19 cellular contexts compared by ENCODE assay signal in genomic region chr3:52836471-52836845, GRCh38. TPM values are rescaled to one million over a fixed set of nuclear protein-coding genes. Genes with fewer than 3 reads are reported as not detected.
DNase-seq lines count a peak whose midpoint lies in the region; ATAC-seq and TF ChIP-seq lines count a peak whose summit lies in the region.
"Had no signal": no experiment of that assay in that cellular context is flagged by ENCODE, and none has a peak within 500 bp of the region (broad histone marks: within the 10 kb centered on the region; RNA-seq: fewer than 3 reads in every experiment).

No MANE protein-coding gene starts in this region.

- H3K9me3 ChIP-seq in left ventricle myocardium inferior (replicated peaks) (no peaks in the 10 kb centered on the region), thoracic aorta (no peaks in the 10 kb centered on the region)
- H3K9me3 ChIP-seq: A549 had no signal

- no peaks in the 10 kb centered on the region for H3K27me3 ChIP-seq in left ventricle myocardium inferior (ENCODE audit: low read depth)
- H3K27me3 ChIP-seq in thoracic aorta (replicated peaks; ENCODE audit: insufficient read depth): no peaks in the 10 kb centered on the region

- H3K9me3 Mint-ChIP-seq in central memory CD8-positive, alpha-beta T cell: no peaks in the 10 kb centered on the region
- no peaks in the 10 kb centered on the region for H3K9me3 Mint-ChIP-seq in natural killer cell treated with Interleukin-12 subunit alpha and Interleukin-12 subunit beta and Interleukin-15 and Interleukin-18, amount 100 ng/mL, for 72 hours

- intact Hi-C loops in left ventricle myocardium inferior (cut with micrococcal nuclease): no loop called here
- intact Hi-C loops in Right ventricle myocardium inferior (cut with DNase I): no loop called here

- DNase-seq in left ventricle myocardium inferior (no peak), Right ventricle myocardium inferior (ENCODE audit: missing footprints) (no peak), thoracic aorta (ENCODE audit: low spot score) (no peak)
- no peak for DNase-seq in central memory CD8-positive, alpha-beta T cell (ENCODE audit: low spot score in 2 of 2)
- no peak for DNase-seq in natural killer cell treated with Interleukin-12 subunit alpha and Interleukin-12 subunit beta and Interleukin-15 and Interleukin-18, amount 100 ng/mL, for 72 hours (ENCODE audit: low spot score)
- no peak for DNase-seq in NK-92 treated with Interleukin-12 subunit alpha and Interleukin-12 subunit beta, amount 100 ng/mL, for 24 hours (lab: John Stamatoyannopoulos, UW)
- no peak for DNase-seq in activated CD4-positive, CD25-positive, alpha-beta regulatory T cell (lab: John Stamatoyannopoulos, UW)
- DNase-seq: DMS 273 treated with DMSO at 0.1 percent for 48 hours, GF-D8, KBM-7, MV-4-11, NCI-H1417 treated with DMSO at 0.1 percent for 48 hours, NCI-H1930, NCI-H69 had no signal

- H3K27me3 Mint-ChIP-seq in central memory CD8-positive, alpha-beta T cell: no peaks in the 10 kb centered on the region
- H3K27me3 Mint-ChIP-seq in natural killer cell treated with Interleukin-12 subunit alpha and Interleukin-12 subunit beta and Interleukin-15 and Interleukin-18, amount 100 ng/mL, for 72 hours: no peaks in the 10 kb centered on the region

- peak overlapping the region; percentile 35 for H3K27ac Mint-ChIP-seq in central memory CD8-positive, alpha-beta T cell (ENCODE audit: low read depth)
- H3K27ac Mint-ChIP-seq in natural killer cell treated with Interleukin-12 subunit alpha and Interleukin-12 subunit beta and Interleukin-15 and Interleukin-18, amount 100 ng/mL, for 72 hours: no peak overlapping the region

- H3K4me1 ChIP-seq in left ventricle myocardium inferior (peaks cover 50% of the 10 kb centered on the region), thoracic aorta (ENCODE audit: control insufficient read depth in 1 of 2, low read depth in 2 of 2) (peaks cover 22 to 61% of the 10 kb centered on the region in 2 donors)

- H3K36me3 Mint-ChIP-seq in central memory CD8-positive, alpha-beta T cell (ENCODE audit: insufficient read depth): peaks cover 11% of the 10 kb centered on the region
- H3K36me3 Mint-ChIP-seq in natural killer cell treated with Interleukin-12 subunit alpha and Interleukin-12 subunit beta and Interleukin-15 and Interleukin-18, amount 100 ng/mL, for 72 hours: no peaks in the 10 kb centered on the region

- H3K4me3 Mint-ChIP-seq in central memory CD8-positive, alpha-beta T cell: no peak overlapping the region
- peak overlapping the region; percentile 7 for H3K4me3 Mint-ChIP-seq in natural killer cell treated with Interleukin-12 subunit alpha and Interleukin-12 subunit beta and Interleukin-15 and Interleukin-18, amount 100 ng/mL, for 72 hours
- H3K4me3 Mint-ChIP-seq: CD14-positive monocyte had no signal

- H3K27ac ChIP-seq in left ventricle myocardium inferior (replicated peaks) (peak overlapping the region; percentile 65), thoracic aorta (peak overlapping the region; percentile 39 to 73)
- H3K27ac ChIP-seq: A549, RWPE1 had no signal

- no peak for ATAC-seq in Right ventricle myocardium inferior
- no peak for ATAC-seq in central memory CD8-positive, alpha-beta T cell (replicated peaks; ENCODE audit: extremely low read depth, poor library complexity, severe bottlenecking)
- ATAC-seq in natural killer cell treated with Interleukin-12 subunit alpha and Interleukin-12 subunit beta and Interleukin-15 and Interleukin-18, amount 100 ng/mL, for 72 hours: no peak
- ATAC-seq in thoracic aorta (ENCODE audit: insufficient number of reproducible peaks, low FRiP score, low read depth): no peak
- no peak for ATAC-seq in GM21447 (IDR thresholded peaks at IDR 0.05; ENCODE audit: unreplicated experiment)
- ATAC-seq: A549 had no signal

- H3K4me1 Mint-ChIP-seq in central memory CD8-positive, alpha-beta T cell: peaks cover 39% of the 10 kb centered on the region
- H3K4me1 Mint-ChIP-seq in natural killer cell treated with Interleukin-12 subunit alpha and Interleukin-12 subunit beta and Interleukin-15 and Interleukin-18, amount 100 ng/mL, for 72 hours (ENCODE audit: low read depth in 2 of 2): peaks cover 40 to 42% of the 10 kb centered on the region in 2 donors

- H3K4me3 ChIP-seq in left ventricle myocardium inferior: no peak overlapping the region
- no peak overlapping the region for H3K4me3 ChIP-seq in thoracic aorta
- H3K4me3 ChIP-seq: A549 had no signal

- no peak for TF ChIP-seq CTCF in left ventricle myocardium inferior (IDR thresholded peaks at IDR 0.05; ENCODE audit: borderline replicate concordance)
- no peak for TF ChIP-seq CTCF in thoracic aorta (IDR thresholded peaks at IDR 0.05)

- peaks cover 17% of the 10 kb centered on the region for H3K36me3 ChIP-seq in left ventricle myocardium inferior
- H3K36me3 ChIP-seq in thoracic aorta: peaks cover 13% of the 10 kb centered on the region

RNA-seq across cellular contexts. Expression of gene MUSTN1, which starts 1.6 kb away (rescaled TPM):
- 32.7 TPM for total RNA-seq in left ventricle myocardium inferior
- total RNA-seq in Right ventricle myocardium inferior: 26.5 TPM
- total RNA-seq in natural killer cell treated with Interleukin-12 subunit alpha and Interleukin-12 subunit beta and Interleukin-15 and Interleukin-18, amount 100 ng/mL, for 72 hours: 1 to 10 TPM in 1 of 2 donors, not detected in 1; 1.3 TPM
- 10 to 100 TPM; 21.0 to 33.8 TPM for total RNA-seq in thoracic aorta

RNA-seq across cellular contexts. Expression of gene ITIH4, which starts 6.0 kb away (rescaled TPM):
- 5.0 TPM for total RNA-seq in left ventricle myocardium inferior
- total RNA-seq in Right ventricle myocardium inferior: 5.0 TPM
- total RNA-seq in natural killer cell treated with Interleukin-12 subunit alpha and Interleukin-12 subunit beta and Interleukin-15 and Interleukin-18, amount 100 ng/mL, for 72 hours: 10 to 100 TPM in 1 of 2 donors, 1 to 10 TPM in 1; 8.5 to 14.6 TPM
- 10 to 100 TPM; 50.6 to 51.4 TPM for total RNA-seq in thoracic aorta

RNA-seq across cellular contexts. Expression of gene ITIH3, which starts 41.9 kb away (rescaled TPM):
- 0.55 TPM for total RNA-seq in left ventricle myocardium inferior
- 0.43 TPM for total RNA-seq in Right ventricle myocardium inferior
- not detected for total RNA-seq in natural killer cell treated with Interleukin-12 subunit alpha and Interleukin-12 subunit beta and Interleukin-15 and Interleukin-18, amount 100 ng/mL, for 72 hours
- 10 to 100 TPM in 1 of 2 donors, 1 to 10 TPM in 1; 2.6 to 14.2 TPM for total RNA-seq in thoracic aorta
- total RNA-seq: H1 had no signal

RNA-seq across cellular contexts. Expression of gene ITIH1, which starts 59.1 kb away (rescaled TPM):
- total RNA-seq in left ventricle myocardium inferior: not detected
- not detected for total RNA-seq in Right ventricle myocardium inferior
- not detected for total RNA-seq in natural killer cell treated with Interleukin-12 subunit alpha and Interleukin-12 subunit beta and Interleukin-15 and Interleukin-18, amount 100 ng/mL, for 72 hours
- total RNA-seq in thoracic aorta: not detected
- total RNA-seq: H1 had no signal

Comparison
In these comparisons a context has a peak if more than half of its experiments do, and no peak if none do; other contexts are left out.
1. RNA of gene MUSTN1, which starts 1.6 kb away (total RNA-seq): 21.0 to 33.8 TPM in thoracic aorta, 32.7 TPM in left ventricle myocardium inferior (single experiment) and 26.5 TPM in Right ventricle myocardium inferior (single experiment); 1.3 TPM in natural killer cell treated with Interleukin-12 subunit alpha and Interleukin-12 subunit beta and Interleukin-15 and Interleukin-18, amount 100 ng/mL, for 72 hours; every median in the first group is over 4 times any median in the second.